18 cellular contexts compared by ENCODE assay signal in genomic region chr4:112316333-112316732, GRCh38.
"Had no signal": no experiment of that assay in that cellular context is flagged by ENCODE, and none has a peak within 500 bp of the region (broad histone marks: within the 10 kb centered on the region; RNA-seq: fewer than 3 reads in every experiment).

No MANE protein-coding gene starts in this region.

- H3K36me3 ChIP-seq: uterus had no signal

- H3K27ac ChIP-seq: parathyroid adenoma, tibial artery, uterus had no signal

- FAIRE-seq: frontal cortex had no signal

- H3K4me3 ChIP-seq: tibial artery, uterus had no signal

- H3K9me3 Mint-ChIP-seq: activated naive CD4-positive, alpha-beta T cell treated with anti-CD3 and anti-CD28 coated beads for 36 hours; activated naive CD8-positive, alpha-beta T cell treated with anti-CD3 and anti-CD28 coated beads, Interleukin-2, amount 50 U/mL, for 24 hours; activated T-helper 17 cell treated with anti-CD3 and anti-CD28 coated beads, Interleukin-2, amount 50 U/mL, for 72 hours; T-helper 1 cell treated with Interleukin-12 subunit alpha and Interleukin-12 subunit beta and Interleukin-4 antibody, amounts not matched to agents 30 μg/mL and 1 μg/mL, for 36 hours had no signal

- H3K27ac Mint-ChIP-seq: activated naive CD4-positive, alpha-beta T cell treated with anti-CD3 and anti-CD28 coated beads for 36 hours; activated naive CD8-positive, alpha-beta T cell treated with anti-CD3 and anti-CD28 coated beads, Interleukin-2, amount 50 U/mL, for 24 hours; activated T-helper 17 cell treated with anti-CD3 and anti-CD28 coated beads, Interleukin-2, amount 50 U/mL, for 72 hours; T-helper 1 cell treated with Interleukin-12 subunit alpha and Interleukin-12 subunit beta and Interleukin-4 antibody, amounts not matched to agents 30 μg/mL and 1 μg/mL, for 36 hours had no signal

- H3K9me3 ChIP-seq: tibial artery, uterus had no signal

- H2AFZ ChIP-seq: parathyroid adenoma had no signal

- DNase-seq: activated CD4-positive, alpha-beta T cell treated with anti-CD3 and anti-CD28 coated beads, Interleukin-2, amount 50 U/mL, for 1 hour; activated naive CD4-positive, alpha-beta T cell treated with anti-CD3 and anti-CD28 coated beads for 36 hours; activated naive CD8-positive, alpha-beta T cell treated with anti-CD3 and anti-CD28 coated beads, Interleukin-2, amount 50 U/mL, for 24 hours; activated T-cell treated with anti-CD3 and anti-CD28 coated beads for 4 hours; aorta; cerebellar nuclear complex; dermis blood vessel endothelial cell; head of caudate nucleus; kidney glomerular epithelial cell; midbrain; stimulated activated CD4-positive, alpha-beta T cell treated with anti-CD3 and anti-CD28 coated beads, Interleukin-4, amount 100 ng/mL, for 24 hours; stimulated activated naive CD4-positive, alpha-beta T cell; tibial artery; uterus had no signal

- H3K4me3 Mint-ChIP-seq: activated naive CD4-positive, alpha-beta T cell treated with anti-CD3 and anti-CD28 coated beads for 36 hours; activated naive CD8-positive, alpha-beta T cell treated with anti-CD3 and anti-CD28 coated beads, Interleukin-2, amount 50 U/mL, for 24 hours; activated T-helper 17 cell treated with anti-CD3 and anti-CD28 coated beads, Interleukin-2, amount 50 U/mL, for 72 hours; T-helper 1 cell treated with Interleukin-12 subunit alpha and Interleukin-12 subunit beta and Interleukin-4 antibody, amounts not matched to agents 30 μg/mL and 1 μg/mL, for 36 hours had no signal

- H3K79me2 ChIP-seq: parathyroid adenoma had no signal

- ATAC-seq: activated naive CD8-positive, alpha-beta T cell treated with anti-CD3 and anti-CD28 coated beads, Interleukin-2, amount 50 U/mL, for 24 hours; activated T-helper 17 cell treated with anti-CD3 and anti-CD28 coated beads, Interleukin-2, amount 50 U/mL, for 72 hours had no signal

- H3K27me3 ChIP-seq: tibial artery, uterus had no signal

- H3K27me3 Mint-ChIP-seq: activated naive CD8-positive, alpha-beta T cell treated with anti-CD3 and anti-CD28 coated beads, Interleukin-2, amount 50 U/mL, for 24 hours; activated T-helper 17 cell treated with anti-CD3 and anti-CD28 coated beads, Interleukin-2, amount 50 U/mL, for 72 hours had no signal

- H3K4me1 ChIP-seq: parathyroid adenoma, tibial artery, uterus had no signal
